Comparison of ENCODE assay signal across 8 cellular contexts in the genomic region with DNA sequence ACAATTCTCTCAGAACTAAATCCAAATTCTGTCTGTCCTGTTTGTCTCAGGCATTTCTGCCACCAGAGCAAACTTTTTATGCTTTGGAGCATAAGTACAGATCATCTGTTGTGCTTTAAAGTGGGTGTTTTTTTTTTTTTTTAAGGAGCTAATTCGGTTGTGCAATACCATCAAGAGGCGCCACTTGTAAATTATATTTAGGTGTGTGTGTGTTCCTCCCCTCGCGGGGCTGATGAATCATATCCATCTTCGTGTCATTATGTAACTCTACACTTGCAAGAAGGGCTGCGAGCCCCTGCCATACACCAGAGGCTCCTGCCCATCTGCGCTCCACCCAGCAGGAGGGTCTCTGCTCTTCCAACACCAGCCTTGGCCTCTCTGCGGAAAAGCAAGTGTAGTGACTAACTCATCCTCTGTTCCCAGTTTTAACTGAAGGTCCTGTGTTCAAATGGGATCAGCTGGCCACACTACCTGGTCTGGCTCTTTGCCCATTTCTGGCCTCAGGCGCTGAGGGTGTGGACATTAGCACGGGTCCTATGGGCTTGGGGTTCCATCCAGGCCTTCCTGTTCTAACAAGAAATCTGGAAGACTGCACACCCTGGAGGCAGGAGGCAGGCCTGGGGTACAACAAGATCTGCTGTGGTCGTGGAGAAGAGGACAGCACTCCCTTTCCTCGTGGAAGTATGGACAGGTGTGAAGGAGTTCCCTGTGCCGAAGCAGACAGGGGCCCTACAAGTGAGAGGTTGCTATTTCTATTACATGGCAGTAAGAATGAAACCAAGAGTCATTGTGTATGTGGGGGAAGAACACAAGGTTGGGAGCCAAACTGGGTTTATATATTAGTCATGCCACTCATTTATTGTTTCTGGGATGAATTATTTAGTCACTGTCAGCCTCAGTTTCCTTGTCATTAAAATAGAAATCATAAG.
DNase-seq lines count a peak whose midpoint lies in the region; ATAC-seq, FAIRE-seq and TF ChIP-seq lines count a peak whose summit lies in the region.

No MANE protein-coding gene starts in this region.

- CTCF ChIA-PET in HepG2 (lab: Yijun Ruan, JAX; ENCODE audit: low intra/inter-chr PET ratio, low total read pairs), result no interaction called here

- ATAC-seq in GM18505 (IDR thresholded peaks at IDR 0.05; ENCODE audit: unreplicated experiment), result peak; percentile 89
- peak; percentile 93 for ATAC-seq in GM21390 (IDR thresholded peaks at IDR 0.05; ENCODE audit: unreplicated experiment)
- ATAC-seq in HG03469 (IDR thresholded peaks at IDR 0.05; ENCODE audit: unreplicated experiment), result peak; percentile 91
- peak; percentile 35 for ATAC-seq in mucosa of descending colon
- ATAC-seq in HepG2, result no peak

- no peaks in the 10 kb centered on the region for H3K79me2 ChIP-seq in HepG2 (ENCODE audit: insufficient read depth, low read length)

- intact Hi-C loops in mucosa of descending colon (cut with DNase I, micrococcal nuclease) (loop anchor here in 1 of 2 donors (5.0 kb wide), 1 partner anchor 96 kb away; a partner anchor contains a TSS), HepG2 (cut with micrococcal nuclease; ENCODE audit: unreplicated experiment) (no loop called here)

- no peak for FAIRE-seq in HepG2 (lab: Jason Lieb, UNC)

- H3K4me3 ChIP-seq in adipocyte (ENCODE audit: low read length) (peak overlapping the region; percentile 72), mucosa of descending colon (no peak overlapping the region), HepG2 (replicated peaks in 1 of 3; ENCODE audit: insufficient read depth in 1 of 3, low read depth in 2 of 3, low read length in 3 of 3) (no peak overlapping the region)

- POLR2A ChIA-PET in HepG2 (lab: Yijun Ruan, JAX), result no interaction called here

- no peak overlapping the region for H3K27ac ChIP-seq in HepG2 (ENCODE audit: extremely low read length, insufficient read depth, low read length)

- TF ChIP-seq EP300 in HepG2 (IDR thresholded peaks at IDR 0.05; ENCODE audit: low read depth in 2 of 2, low read length in 2 of 2) (no peak), HepG2 (CRISPR knock-in tag; IDR thresholded peaks at IDR 0.05; ENCODE audit: borderline replicate concordance) (no peak)

- in situ Hi-C loops in HepG2 (cut with HindIII; ENCODE audit: extremely low pct_ligation_motif_present, low pct_unique_long_range_greater_than_20kb), result no loop called here

- H3K9me3 ChIP-seq in adipocyte (ENCODE audit: control insufficient read depth, low read length) (no peaks in the 10 kb centered on the region), mucosa of descending colon (no peaks in the 10 kb centered on the region), HepG2 (ENCODE audit: low read length) (no peaks in the 10 kb centered on the region)

- H3K9ac ChIP-seq in adipocyte (ENCODE audit: low read length) (peak overlapping the region; percentile 74), HepG2 (ENCODE audit: insufficient read depth, low read depth, low read length) (no peak overlapping the region)

- no peaks in the 10 kb centered on the region for H3K36me3 ChIP-seq in adipocyte (ENCODE audit: control insufficient read depth, insufficient read depth, low read length, severe bottlenecking)
- no peaks in the 10 kb centered on the region for H3K36me3 ChIP-seq in mucosa of descending colon (ENCODE audit: low read depth)
- no peaks in the 10 kb centered on the region for H3K36me3 ChIP-seq in HepG2 (replicated peaks in 1 of 2; ENCODE audit: control insufficient read depth in 1 of 2, insufficient read depth in 2 of 2, low read length in 2 of 2)

- 57% methylated on average over 12 of the region's 13 CpGs for WGBS in HepG2 (ENCODE audit: low lambda C conversion rate)

- H3K27me3 ChIP-seq in adipocyte (replicated peaks; ENCODE audit: control insufficient read depth, insufficient read depth, low read length) (no peaks in the 10 kb centered on the region), HepG2 (ENCODE audit: control insufficient read depth in 1 of 2, insufficient read depth in 2 of 2, low read length in 2 of 2) (0 out of 5 replicates have a peak, but pooled peaks cover 0 to 7% of the 10 kb centered on the region in 2 experiments)

- no peak overlapping the region for H2AFZ ChIP-seq in HepG2 (ENCODE audit: low read length)

- no TSS peak for BruUV-seq in HepG2 (replicated peaks; lab: Mats Ljungman, UMichigan)

- no peak for TF ChIP-seq CTCF in mucosa of descending colon (IDR thresholded peaks at IDR 0.05)
- TF ChIP-seq CTCF in HepG2 (CRISPR knock-in tag; IDR thresholded peaks at IDR 0.05), result no peak

- H3K4me2 ChIP-seq in HepG2 (ENCODE audit: low read depth, low read length), result no peak overlapping the region

- TF ChIP-seq POLR2A in GM18505 (IDR thresholded peaks at IDR 0.05; ENCODE audit: borderline replicate concordance, extremely low read depth, insufficient read depth, insufficient read length) (no peak), HepG2 (IDR thresholded peaks at IDR 0.05; ENCODE audit: insufficient read depth in 1 of 2, low read depth in 2 of 2, low read length in 2 of 2) (no peak)

- H3K4me1 ChIP-seq in adipocyte (ENCODE audit: control insufficient read depth, insufficient read depth, low read length) (peaks cover 64% of the 10 kb centered on the region), mucosa of descending colon (ENCODE audit: low read depth) (peaks cover 3% of the 10 kb centered on the region), HepG2 (ENCODE audit: insufficient read depth, low read length) (peaks cover 23% of the 10 kb centered on the region)

- TF ChIP-seq RAD21 in HepG2 (CRISPR knock-in tag; IDR thresholded peaks at IDR 0.05), result no peak

- no peaks in the 10 kb centered on the region for H4K20me1 ChIP-seq in HepG2 (ENCODE audit: insufficient read depth, low read length)

- DNase-seq in adipocyte (ENCODE audit: low read depth), result peak; percentile 76
- no peak for DNase-seq in mucosa of descending colon
- no peak for DNase-seq in HepG2 (ENCODE audit: low spot score)
- DNase-seq in cortex of kidney (lab: John Stamatoyannopoulos, UW), result no peak
- no peak for DNase-seq in stimulated activated CD4-positive, alpha-beta T cell treated with anti-CD3 and anti-CD28 coated beads, Interleukin-4, amount 100 ng/mL, for 4 hours

TF ChIP-seq in HepG2, 621 proteins besides CTCF, POLR2A, EP300 and RAD21:
- TF ChIP-seq HNRNPL (IDR thresholded peaks at IDR 0.05; ENCODE audit: low read depth, low read length) (no peak), SIN3A (IDR thresholded peaks at IDR 0.05; ENCODE audit: borderline replicate concordance, low read depth, low read length) (no peak), CCAR2 (optimal IDR thresholded peaks at IDR 0.05; ENCODE audit: low read depth, low read length) (no peak), RAD51 (IDR thresholded peaks at IDR 0.05; ENCODE audit: borderline replicate concordance) (no peak), GFI1 (CRISPR knock-in tag; IDR thresholded peaks at IDR 0.05; ENCODE audit: borderline replicate concordance) (no peak), ZNF619 (CRISPR knock-in tag; IDR thresholded peaks at IDR 0.05) (no peak), ERF (CRISPR knock-in tag; IDR thresholded peaks at IDR 0.05) (no peak), ZBTB42 (CRISPR knock-in tag; IDR thresholded peaks at IDR 0.05) (no peak), CEBPB (IDR thresholded peaks at IDR 0.05; ENCODE audit: borderline replicate concordance, low read depth, low read length) (no peak), POLR2AphosphoS2 (IDR thresholded peaks at IDR 0.05; ENCODE audit: low read depth, low read length) (no peak), ZSCAN21 (CRISPR knock-in tag; IDR thresholded peaks at IDR 0.05; ENCODE audit: borderline replicate concordance) (no peak), FOXO1 (CRISPR knock-in tag; IDR thresholded peaks at IDR 0.05) (no peak), ISX (CRISPR knock-in tag; conservative IDR thresholded peaks at IDR 0.05) (no peak)
- TF ChIP-seq, protein P1, sequence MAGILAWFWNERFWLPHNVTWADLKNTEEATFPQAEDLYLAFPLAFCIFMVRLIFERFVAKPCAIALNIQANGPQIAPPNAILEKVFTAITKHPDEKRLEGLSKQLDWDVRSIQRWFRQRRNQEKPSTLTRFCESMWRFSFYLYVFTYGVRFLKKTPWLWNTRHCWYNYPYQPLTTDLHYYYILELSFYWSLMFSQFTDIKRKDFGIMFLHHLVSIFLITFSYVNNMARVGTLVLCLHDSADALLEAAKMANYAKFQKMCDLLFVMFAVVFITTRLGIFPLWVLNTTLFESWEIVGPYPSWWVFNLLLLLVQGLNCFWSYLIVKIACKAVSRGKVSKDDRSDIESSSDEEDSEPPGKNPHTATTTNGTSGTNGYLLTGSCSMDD (CRISPR knock-in tag; IDR thresholded peaks at IDR 0.05), result no peak
- TF ChIP-seq, protein P2, sequence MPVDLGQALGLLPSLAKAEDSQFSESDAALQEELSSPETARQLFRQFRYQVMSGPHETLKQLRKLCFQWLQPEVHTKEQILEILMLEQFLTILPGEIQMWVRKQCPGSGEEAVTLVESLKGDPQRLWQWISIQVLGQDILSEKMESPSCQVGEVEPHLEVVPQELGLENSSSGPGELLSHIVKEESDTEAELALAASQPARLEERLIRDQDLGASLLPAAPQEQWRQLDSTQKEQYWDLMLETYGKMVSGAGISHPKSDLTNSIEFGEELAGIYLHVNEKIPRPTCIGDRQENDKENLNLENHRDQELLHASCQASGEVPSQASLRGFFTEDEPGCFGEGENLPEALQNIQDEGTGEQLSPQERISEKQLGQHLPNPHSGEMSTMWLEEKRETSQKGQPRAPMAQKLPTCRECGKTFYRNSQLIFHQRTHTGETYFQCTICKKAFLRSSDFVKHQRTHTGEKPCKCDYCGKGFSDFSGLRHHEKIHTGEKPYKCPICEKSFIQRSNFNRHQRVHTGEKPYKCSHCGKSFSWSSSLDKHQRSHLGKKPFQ (CRISPR knock-in tag; IDR thresholded peaks at IDR 0.05; ENCODE audit: insufficient replicate concordance), result no peak
- TF ChIP-seq, protein P3, sequence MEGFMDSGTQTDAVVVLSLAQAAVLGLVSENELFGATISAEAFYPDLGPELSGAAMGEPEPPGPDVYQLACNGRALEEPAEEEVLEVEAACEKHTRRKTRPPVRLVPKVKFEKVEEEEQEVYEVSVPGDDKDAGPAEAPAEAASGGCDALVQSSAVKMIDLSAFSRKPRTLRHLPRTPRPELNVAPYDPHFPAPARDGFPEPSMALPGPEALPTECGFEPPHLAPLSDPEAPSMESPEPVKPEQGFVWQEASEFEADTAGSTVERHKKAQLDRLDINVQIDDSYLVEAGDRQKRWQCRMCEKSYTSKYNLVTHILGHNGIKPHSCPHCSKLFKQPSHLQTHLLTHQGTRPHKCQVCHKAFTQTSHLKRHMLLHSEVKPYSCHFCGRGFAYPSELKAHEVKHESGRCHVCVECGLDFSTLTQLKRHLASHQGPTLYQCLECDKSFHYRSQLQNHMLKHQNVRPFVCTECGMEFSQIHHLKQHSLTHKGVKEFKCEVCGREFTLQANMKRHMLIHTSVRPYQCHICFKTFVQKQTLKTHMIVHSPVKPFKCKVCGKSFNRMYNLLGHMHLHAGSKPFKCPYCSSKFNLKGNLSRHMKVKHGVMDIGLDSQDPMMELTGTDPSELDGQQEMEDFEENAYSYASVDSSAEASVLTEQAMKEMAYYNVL (CRISPR knock-in tag; IDR thresholded peaks at IDR 0.05; ENCODE audit: borderline replicate concordance), result no peak
